7 cellular contexts compared by ENCODE assay signal in genomic region chr7:148135997-148136396, GRCh38.
"Had no signal": no experiment of that assay in that cellular context is flagged by ENCODE, and none has a peak within 500 bp of the region (broad histone marks: within the 10 kb centered on the region; RNA-seq: fewer than 3 reads in every experiment).

No MANE protein-coding gene starts in this region.

- H3K27ac ChIP-seq: HL-60, KMS-11 had no signal

- H3K4me2 ChIP-seq: KMS-11 had no signal

- H3K4me1 Mint-ChIP-seq: IgD-negative memory B cell had no signal

- H3K4me3 Mint-ChIP-seq: IgD-negative memory B cell had no signal

- FAIRE-seq: HTR-8/SVneo had no signal

- H3K36me3 Mint-ChIP-seq: IgD-negative memory B cell had no signal

- H3K9ac ChIP-seq: KMS-11 had no signal

- H3K27ac Mint-ChIP-seq: IgD-negative memory B cell had no signal

- DNase-seq: IMR-90, KBM-7, KG1 had no signal
